Comparison of ENCODE assay signal across 8 cellular contexts in genomic region chr1:150233359-150234308, GRCh38. TPM values are rescaled to one million over a fixed set of nuclear protein-coding genes. Genes with fewer than 3 reads are reported as not detected.
DNase-seq lines count a peak whose midpoint lies in the region; ATAC-seq and TF ChIP-seq lines count a peak whose summit lies in the region.

No MANE protein-coding gene starts in this region.

- peak; percentile 78 for DNase-seq in DMS53 (lab: John Stamatoyannopoulos, UW)
- DNase-seq in MM.1S, result peak; percentile 29
- no peak for DNase-seq in activated T-helper 1 cell treated with anti-CD3 and anti-CD28 coated beads, Interleukin-12 subunit alpha, Interleukin-12 subunit beta, Interleukin-2, Interleukin-4 antibody, amounts not matched to agents 30 ng/mL and 10 ng/mL and 1 ng/mL, durations not matched to agents 14 hours and 24 hours and 36 hours (ENCODE audit: low spot score)
- peak; percentile 13 for DNase-seq in hepatocyte (ENCODE audit: low spot score)
- DNase-seq in spleen, result no peak
- DNase-seq in natural killer cell treated with Interleukin-12 subunit alpha and Interleukin-12 subunit beta and Interleukin-15 and Interleukin-18, amount 100 ng/mL, for 72 hours (ENCODE audit: low spot score), result no peak
- no peak for DNase-seq in HEK293T (ENCODE audit: extremely low spot score)
- no peak for DNase-seq in T1000 (lab: John Stamatoyannopoulos, UW)

- WGBS in hepatocyte (ENCODE audit: low lambda C conversion rate, missing lambda C conversion rate), result 19% methylated on average over 15 of the region's 15 CpGs
- 9 to 19% (median 10%) methylated on average over 15 of the region's 15 CpGs for WGBS in spleen, 5 donors

- no peaks in the 10 kb centered on the region for H3K9me3 Mint-ChIP-seq in activated T-helper 1 cell treated with anti-CD3 and anti-CD28 coated beads, Interleukin-12 subunit alpha, Interleukin-12 subunit beta, Interleukin-2, Interleukin-4 antibody, amounts not matched to agents 30 ng/mL and 10 ng/mL and 1 ng/mL, durations not matched to agents 14 hours and 24 hours and 36 hours
- H3K9me3 Mint-ChIP-seq in natural killer cell treated with Interleukin-12 subunit alpha and Interleukin-12 subunit beta and Interleukin-15 and Interleukin-18, amount 100 ng/mL, for 72 hours, result no peaks in the 10 kb centered on the region

- peaks cover 69% of the 10 kb centered on the region for H3K79me2 ChIP-seq in MM.1S (ENCODE audit: low read length)
- H3K79me2 ChIP-seq in hepatocyte, result peaks cover 47% of the 10 kb centered on the region

- peak overlapping the region; percentile 99 for H3K27ac Mint-ChIP-seq in activated T-helper 1 cell treated with anti-CD3 and anti-CD28 coated beads, Interleukin-12 subunit alpha, Interleukin-12 subunit beta, Interleukin-2, Interleukin-4 antibody, amounts not matched to agents 30 ng/mL and 10 ng/mL and 1 ng/mL, durations not matched to agents 14 hours and 24 hours and 36 hours
- H3K27ac Mint-ChIP-seq in natural killer cell treated with Interleukin-12 subunit alpha and Interleukin-12 subunit beta and Interleukin-15 and Interleukin-18, amount 100 ng/mL, for 72 hours, result no peak overlapping the region

- CTCF ChIA-PET in HEK293T (lab: Yijun Ruan, JAX), result interaction anchor here (0.7 to 1.0 kb wide), 2 partner anchors 20 to 330 kb away, joined by 3 read pairs; no protein-coding TSS in a partner anchor

- no peaks in the 10 kb centered on the region for H3K27me3 Mint-ChIP-seq in activated T-helper 1 cell treated with anti-CD3 and anti-CD28 coated beads, Interleukin-12 subunit alpha, Interleukin-12 subunit beta, Interleukin-2, Interleukin-4 antibody, amounts not matched to agents 30 ng/mL and 10 ng/mL and 1 ng/mL, durations not matched to agents 14 hours and 24 hours and 36 hours (ENCODE audit: insufficient read depth)
- peaks cover 0 to 2% of the 10 kb centered on the region in 2 donors for H3K27me3 Mint-ChIP-seq in natural killer cell treated with Interleukin-12 subunit alpha and Interleukin-12 subunit beta and Interleukin-15 and Interleukin-18, amount 100 ng/mL, for 72 hours

- H3K36me3 ChIP-seq in MM.1S (replicated peaks; ENCODE audit: insufficient read depth, low read length) (peaks cover 12% of the 10 kb centered on the region; the same call in 1 of the 2 replicates), hepatocyte (replicated peaks; ENCODE audit: insufficient read depth, low read depth) (no peaks in the 10 kb centered on the region), spleen (peaks cover 0 to 31% (median 16%) of the 10 kb centered on the region in 6 donors)

- no peak for TF ChIP-seq POLR2A in spleen (IDR thresholded peaks at IDR 0.05)

- no peaks in the 10 kb centered on the region for H3K9me2 ChIP-seq in MM.1S (replicated peaks; ENCODE audit: insufficient read depth, low read length)
- H3K9me2 ChIP-seq in hepatocyte (replicated peaks; ENCODE audit: insufficient read depth), result no peaks in the 10 kb centered on the region

- H4K20me1 ChIP-seq in MM.1S (ENCODE audit: insufficient read depth, low read length) (peaks cover 7% of the 10 kb centered on the region; the same call in 1 of the 2 replicates), hepatocyte (ENCODE audit: insufficient read depth, poor library complexity, severe bottlenecking) (no peaks in the 10 kb centered on the region)

- peaks cover 36% of the 10 kb centered on the region for H3F3A ChIP-seq in MM.1S (ENCODE audit: insufficient read depth, low read length)

- H3K27me3 ChIP-seq in MM.1S (replicated peaks; ENCODE audit: insufficient read depth, low read length) (no peaks in the 10 kb centered on the region), hepatocyte (no peaks in the 10 kb centered on the region), spleen (replicated peaks in 1 of 7) (no peaks in the 10 kb centered on the region)

- peak overlapping the region; percentile 88 for H3K4me3 ChIP-seq in MM.1S (ENCODE audit: low read length)
- peak overlapping the region; percentile 30 for H3K4me3 ChIP-seq in hepatocyte
- H3K4me3 ChIP-seq in spleen, result peak overlapping the region; percentile 69 to 86 (median 78)

- H2AFZ ChIP-seq in MM.1S (ENCODE audit: low read length), result peak overlapping the region; percentile 54; the same call in 1 of the 2 replicates
- H2AFZ ChIP-seq in hepatocyte, result peak overlapping the region; percentile 34

- H3K4me2 ChIP-seq in MM.1S (ENCODE audit: low read depth, low read length) (peak overlapping the region; percentile 69), hepatocyte (peak overlapping the region; percentile 86)

- peaks cover 15% of the 10 kb centered on the region for H3K36me3 Mint-ChIP-seq in activated T-helper 1 cell treated with anti-CD3 and anti-CD28 coated beads, Interleukin-12 subunit alpha, Interleukin-12 subunit beta, Interleukin-2, Interleukin-4 antibody, amounts not matched to agents 30 ng/mL and 10 ng/mL and 1 ng/mL, durations not matched to agents 14 hours and 24 hours and 36 hours (ENCODE audit: low read depth)
- H3K36me3 Mint-ChIP-seq in natural killer cell treated with Interleukin-12 subunit alpha and Interleukin-12 subunit beta and Interleukin-15 and Interleukin-18, amount 100 ng/mL, for 72 hours, result peaks cover 5% of the 10 kb centered on the region

- H3K9ac ChIP-seq in MM.1S (ENCODE audit: low read length), result peak overlapping the region; percentile 93; the same call in 1 of the 2 replicates

- H3K27ac ChIP-seq in MM.1S (ENCODE audit: low read length), result peak overlapping the region; percentile 92; the same call in 1 of the 2 replicates
- H3K27ac ChIP-seq in hepatocyte, result peak overlapping the region; percentile 92
- H3K27ac ChIP-seq in spleen, result peak overlapping the region; percentile 93 to 100 (median 99)

- peaks cover 13% of the 10 kb centered on the region for H3K4me1 ChIP-seq in MM.1S (ENCODE audit: low read length)
- H3K4me1 ChIP-seq in hepatocyte (ENCODE audit: insufficient read depth), result peaks cover 8% of the 10 kb centered on the region
- H3K4me1 ChIP-seq in spleen, result peaks cover 5 to 30% (median 25%) of the 10 kb centered on the region in 6 donors

- no peak for TF ChIP-seq CTCF in MM.1S (IDR thresholded peaks at IDR 0.05; ENCODE audit: low read length)
- TF ChIP-seq CTCF in hepatocyte (IDR thresholded peaks at IDR 0.05; ENCODE audit: poor library complexity), result no peak
- no peak for TF ChIP-seq CTCF in spleen (IDR thresholded peaks at IDR 0.05 in 8 of 11, conservative IDR thresholded peaks at IDR 0.05 in 3 of 11)

- no peak for ATAC-seq in natural killer cell treated with Interleukin-12 subunit alpha and Interleukin-12 subunit beta and Interleukin-15 and Interleukin-18, amount 100 ng/mL, for 72 hours

- H3K4me1 Mint-ChIP-seq in activated T-helper 1 cell treated with anti-CD3 and anti-CD28 coated beads, Interleukin-12 subunit alpha, Interleukin-12 subunit beta, Interleukin-2, Interleukin-4 antibody, amounts not matched to agents 30 ng/mL and 10 ng/mL and 1 ng/mL, durations not matched to agents 14 hours and 24 hours and 36 hours (ENCODE audit: low read depth), result peaks cover 19% of the 10 kb centered on the region
- H3K4me1 Mint-ChIP-seq in natural killer cell treated with Interleukin-12 subunit alpha and Interleukin-12 subunit beta and Interleukin-15 and Interleukin-18, amount 100 ng/mL, for 72 hours (ENCODE audit: low read depth in 2 of 2), result peaks cover 13 to 18% of the 10 kb centered on the region in 2 donors

- H3K4me3 Mint-ChIP-seq in activated T-helper 1 cell treated with anti-CD3 and anti-CD28 coated beads, Interleukin-12 subunit alpha, Interleukin-12 subunit beta, Interleukin-2, Interleukin-4 antibody, amounts not matched to agents 30 ng/mL and 10 ng/mL and 1 ng/mL, durations not matched to agents 14 hours and 24 hours and 36 hours, result no peak overlapping the region
- no peak overlapping the region for H3K4me3 Mint-ChIP-seq in natural killer cell treated with Interleukin-12 subunit alpha and Interleukin-12 subunit beta and Interleukin-15 and Interleukin-18, amount 100 ng/mL, for 72 hours

- POLR2A ChIA-PET in HEK293T (lab: Yijun Ruan, JAX), result interaction anchor here (0.8 to 1.6 kb wide), 6 partner anchors 8 to 385 kb away, joined by 3 to 8 read pairs (median 4); partner anchors contain the start of gene RPRD2

- intact Hi-C loops in activated T-helper 1 cell treated with anti-CD3 and anti-CD28 coated beads, Interleukin-12 subunit alpha, Interleukin-12 subunit beta, Interleukin-2, Interleukin-4 antibody, amounts not matched to agents 30 ng/mL and 10 ng/mL and 1 ng/mL, durations not matched to agents 14 hours and 24 hours and 36 hours (cut with micrococcal nuclease), result loop anchor here (1.0 to 2.0 kb wide), 3 partner anchors 329 to 395 kb away; partner anchors contain the start of gene ENSA
- intact Hi-C loops in spleen (cut with DNase I; ENCODE audit: low total_unique reads), result no loop called here

- H3K9me3 ChIP-seq in MM.1S (replicated peaks; ENCODE audit: insufficient read depth, low read length) (no peaks in the 10 kb centered on the region), hepatocyte (ENCODE audit: low read depth) (no peaks in the 10 kb centered on the region), spleen (no peaks in the 10 kb centered on the region)

RNA-seq across cellular contexts. Expression of gene ANP32E, which starts 2.3 kb away (rescaled TPM):
- 196 and 217 TPM in 2 replicates for total RNA-seq in activated T-helper 1 cell treated with anti-CD3 and anti-CD28 coated beads, Interleukin-12 subunit alpha, Interleukin-12 subunit beta, Interleukin-2, Interleukin-4 antibody, amounts not matched to agents 30 ng/mL and 10 ng/mL and 1 ng/mL, durations not matched to agents 14 hours and 24 hours and 36 hours
- total RNA-seq in hepatocyte (18.2 and 26.1 TPM in 2 replicates), spleen (10 to 100 TPM; 29.8 to 44.0 (median 35.2) TPM)
- polyA plus RNA-seq in hepatocyte (20.0 and 21.5 TPM in 2 replicates), spleen (10 to 100 TPM; 24.6 to 35.6 (median 31.7) TPM)
- total RNA-seq in natural killer cell treated with Interleukin-12 subunit alpha and Interleukin-12 subunit beta and Interleukin-15 and Interleukin-18, amount 100 ng/mL, for 72 hours, result 100 to 1,000 TPM; 157 to 164 TPM

RNA-seq across cellular contexts. Expression of gene CA14, which starts 23.9 kb away (rescaled TPM):
- not detected in 2 replicates for total RNA-seq in activated T-helper 1 cell treated with anti-CD3 and anti-CD28 coated beads, Interleukin-12 subunit alpha, Interleukin-12 subunit beta, Interleukin-2, Interleukin-4 antibody, amounts not matched to agents 30 ng/mL and 10 ng/mL and 1 ng/mL, durations not matched to agents 14 hours and 24 hours and 36 hours
- total RNA-seq in hepatocyte (2.4 and 4.6 TPM in 2 replicates), spleen (not detected)
- polyA plus RNA-seq in hepatocyte (6.0 and 7.3 TPM in 2 replicates), spleen (not detected)
- total RNA-seq in natural killer cell treated with Interleukin-12 subunit alpha and Interleukin-12 subunit beta and Interleukin-15 and Interleukin-18, amount 100 ng/mL, for 72 hours, result not detected

RNA-seq across cellular contexts. Expression of gene APH1A, which starts 35.2 kb away (rescaled TPM):
- total RNA-seq in activated T-helper 1 cell treated with anti-CD3 and anti-CD28 coated beads, Interleukin-12 subunit alpha, Interleukin-12 subunit beta, Interleukin-2, Interleukin-4 antibody, amounts not matched to agents 30 ng/mL and 10 ng/mL and 1 ng/mL, durations not matched to agents 14 hours and 24 hours and 36 hours, result 102 and 111 TPM in 2 replicates
- total RNA-seq in hepatocyte, result 145 and 148 TPM in 2 replicates
- 52.1 and 54.1 TPM in 2 replicates for polyA plus RNA-seq in hepatocyte
- 100 to 1,000 TPM; 116 to 170 (median 135) TPM for total RNA-seq in spleen
- 100 to 1,000 TPM in 1 of 3 donors, 10 to 100 TPM in 2; 72.0 to 186 (median 87.3) TPM for polyA plus RNA-seq in spleen
- 100 to 1,000 TPM; 115 to 140 TPM for total RNA-seq in natural killer cell treated with Interleukin-12 subunit alpha and Interleukin-12 subunit beta and Interleukin-15 and Interleukin-18, amount 100 ng/mL, for 72 hours

RNA-seq across cellular contexts. Expression of gene C1orf54, which starts 39.0 kb away (rescaled TPM):
- total RNA-seq in activated T-helper 1 cell treated with anti-CD3 and anti-CD28 coated beads, Interleukin-12 subunit alpha, Interleukin-12 subunit beta, Interleukin-2, Interleukin-4 antibody, amounts not matched to agents 30 ng/mL and 10 ng/mL and 1 ng/mL, durations not matched to agents 14 hours and 24 hours and 36 hours, result 1.6 TPM in 2 replicates
- total RNA-seq in hepatocyte (11.3 and 15.4 TPM in 2 replicates), spleen (10 to 100 TPM; 15.1 to 42.8 (median 28.7) TPM)
- polyA plus RNA-seq in hepatocyte (7.2 and 16.5 TPM in 2 replicates), spleen (10 to 100 TPM; 23.4 to 46.7 (median 37.4) TPM)
- total RNA-seq in natural killer cell treated with Interleukin-12 subunit alpha and Interleukin-12 subunit beta and Interleukin-15 and Interleukin-18, amount 100 ng/mL, for 72 hours, result under 1 TPM; 0.45 to 0.59 TPM

RNA-seq across cellular contexts. Expression of gene CIART, which starts 48.7 kb away (rescaled TPM):
- total RNA-seq in activated T-helper 1 cell treated with anti-CD3 and anti-CD28 coated beads, Interleukin-12 subunit alpha, Interleukin-12 subunit beta, Interleukin-2, Interleukin-4 antibody, amounts not matched to agents 30 ng/mL and 10 ng/mL and 1 ng/mL, durations not matched to agents 14 hours and 24 hours and 36 hours, result 3.4 TPM in 2 replicates
- 1.8 and 3.6 TPM in 2 replicates for total RNA-seq in hepatocyte
- 4.4 and 7.1 TPM in 2 replicates for polyA plus RNA-seq in hepatocyte
- 1 to 10 TPM in 5 of 7 donors, under 1 TPM in 1, not detected in 1; 0.97 to 3.9 (median 2.9) TPM for total RNA-seq in spleen
- 1 to 10 TPM in 2 of 3 donors, under 1 TPM in 1; 0.83 to 1.5 (median 1.3) TPM for polyA plus RNA-seq in spleen
- 10 to 100 TPM in 1 of 2 donors, 1 to 10 TPM in 1; 2.4 to 10.2 TPM for total RNA-seq in natural killer cell treated with Interleukin-12 subunit alpha and Interleukin-12 subunit beta and Interleukin-15 and Interleukin-18, amount 100 ng/mL, for 72 hours

Comparison
In these comparisons a context has a peak if more than half of its experiments do, and no peak if none do; other contexts are left out.
1. DNase-seq: peak in DMS53 (single experiment), MM.1S (single experiment) and hepatocyte (single experiment); none in activated T-helper 1 cell treated with anti-CD3 and anti-CD28 coated beads, Interleukin-12 subunit alpha, Interleukin-12 subunit beta, Interleukin-2, Interleukin-4 antibody, amounts not matched to agents 30 ng/mL and 10 ng/mL and 1 ng/mL, durations not matched to agents 14 hours and 24 hours and 36 hours (single experiment), spleen (single experiment), natural killer cell treated with Interleukin-12 subunit alpha and Interleukin-12 subunit beta and Interleukin-15 and Interleukin-18, amount 100 ng/mL, for 72 hours (single experiment), HEK293T (single experiment) and T1000 (single experiment).
2. H3K4me3 ChIP-seq: peak in every context shown above with its lines; median percentile 88 in MM.1S; 78 in spleen; 30 in hepatocyte.
3. Peak in every context shown above with its lines, with median percentiles within 50 percentile points of each other: H3K27ac ChIP-seq.